26 cellular contexts compared by ENCODE assay signal in the genomic region with DNA sequence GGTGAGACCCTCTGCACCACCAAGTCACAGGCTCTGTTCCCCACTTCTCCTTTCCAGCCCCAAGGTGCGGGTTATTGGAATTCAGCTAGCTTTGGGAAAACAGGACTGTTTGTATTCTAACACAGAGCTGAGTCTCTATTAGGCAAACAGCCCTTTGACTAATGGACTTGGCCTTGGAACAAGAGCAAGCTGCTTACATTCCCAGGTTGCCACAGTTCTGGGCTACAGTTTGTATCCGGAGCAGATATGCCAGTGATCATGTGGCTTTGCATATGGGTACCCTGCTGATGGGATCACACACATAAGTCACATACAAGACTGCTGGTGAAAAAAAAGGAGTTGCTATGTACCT.
DNase-seq lines count a peak whose midpoint lies in the region; ATAC-seq and TF ChIP-seq lines count a peak whose summit lies in the region.
"Had no signal": no experiment of that assay in that cellular context is flagged by ENCODE, and none has a peak within 500 bp of the region (broad histone marks: within the 10 kb centered on the region; RNA-seq: fewer than 3 reads in every experiment).

No MANE protein-coding gene starts in this region.

- POLR2A ChIA-PET in IMR-90 (lab: Charles Lee; ENCODE audit: unreplicated experiment): no interaction called here

- H2BK120ac ChIP-seq in IMR-90 (ENCODE audit: low read depth, low read length): no peak overlapping the region

- no peak for TF ChIP-seq POLR2A in IMR-90 (IDR thresholded peaks at IDR 0.05; ENCODE audit: low read depth, low read length)

- no peak for TF ChIP-seq RAD21 in IMR-90 (IDR thresholded peaks at IDR 0.05; ENCODE audit: low read length)

- ATAC-seq in IMR-90 (ENCODE audit: low read depth): peak; percentile 84
- ATAC-seq: activated T-helper 17 cell treated with anti-CD3 and anti-CD28 coated beads, Interleukin-2, amount 50 U/mL, for 72 hours; esophagus mucosa; SK-N-SH treated with all-trans-retinoic acid at 6 μM for 48 hours had no signal

- no peaks in the 10 kb centered on the region for H3K79me1 ChIP-seq in IMR-90 (ENCODE audit: low read depth in 1 of 2, low read length in 2 of 2)

- H2AFZ ChIP-seq in IMR-90 (replicated peaks; ENCODE audit: low read length, poor library complexity): no peak overlapping the region
- H2AFZ ChIP-seq: hepatocyte had no signal

- intact Hi-C loops in IMR-90 (cut with micrococcal nuclease): no loop called here

- peak; percentile 19 for DNase-seq in IMR-90
- DNase-seq in amniotic epithelial cell (ENCODE audit: low read depth): peak; percentile 68
- peak; percentile 3 for DNase-seq in iris pigment epithelial cell (ENCODE audit: low read depth)
- DNase-seq in HCEC 1CT: no peak
- no peak for DNase-seq in T-helper 1 cell
- DNase-seq in foreskin fibroblast: no peak
- DNase-seq: activated CD4-positive, alpha-beta T cell treated with anti-CD3 and anti-CD28 coated beads, Interleukin-2, amount 50 U/mL, for 48 hours; activated CD4-positive, CD25-positive, alpha-beta regulatory T cell; activated CD8-positive, alpha-beta memory T cell treated with anti-CD3 and anti-CD28 coated beads, Interleukin-2, amount 50 U/mL, for 4 hours; aorta; CD4-positive, alpha-beta memory T cell; DMS 273 treated with DMSO at 0.1 percent for 48 hours; effector memory CD4-positive, alpha-beta T cell; foreskin melanocyte; GDM1; Karpas-422; NCI-H1048; NCI-H187; sigmoid colon; stimulated activated CD4-positive, alpha-beta T cell treated with anti-CD3 and anti-CD28 coated beads, Interleukin-15, amount 100 ng/mL, for 24 hours; thyroid gland had no signal

- BruUV-seq in IMR-90 (replicated peaks; lab: Mats Ljungman, UMichigan): no TSS peak

- no peaks in the 10 kb centered on the region for H3K36me3 ChIP-seq in IMR-90 (ENCODE audit: control insufficient read depth, insufficient read depth, low read length)
- H3K36me3 ChIP-seq: sigmoid colon, thyroid gland had no signal

- H4K5ac ChIP-seq in IMR-90 (ENCODE audit: low read depth, low read length): no peak overlapping the region

- H2BK5ac ChIP-seq in IMR-90 (ENCODE audit: low read depth, low read length, poor library complexity, severe bottlenecking): no peak overlapping the region

- no peak overlapping the region for H2BK20ac ChIP-seq in IMR-90 (ENCODE audit: low read depth, low read length)

- no peak overlapping the region for H4K8ac ChIP-seq in IMR-90 (ENCODE audit: low read depth in 2 of 2, low read length in 2 of 2)

- H3K4me3 ChIP-seq in IMR-90 (ENCODE audit: insufficient read depth, low read depth, low read length): no peak overlapping the region
- no peak overlapping the region for H3K4me3 ChIP-seq in foreskin fibroblast (ENCODE audit: low read depth in 1 of 2, low read length in 2 of 2)
- H3K4me3 ChIP-seq: hepatocyte, sigmoid colon, thyroid gland had no signal

- no peaks in the 10 kb centered on the region for H4K20me1 ChIP-seq in IMR-90 (ENCODE audit: insufficient read depth, low read length)

- no peaks in the 10 kb centered on the region for H3K27me3 ChIP-seq in IMR-90 (ENCODE audit: control insufficient read depth, insufficient read depth, low read length)
- H3K27me3 ChIP-seq: sigmoid colon, thyroid gland had no signal

- no peak overlapping the region for H3K4me2 ChIP-seq in IMR-90 (ENCODE audit: low read depth, low read length)
- H3K4me2 ChIP-seq: hepatocyte had no signal

- in situ Hi-C loops in IMR-90 (cut with MboI; ENCODE audit: low sequenced_read_pairs): no loop called here

- CTCF ChIA-PET in IMR-90 (lab: Yijun Ruan, JAX): no interaction called here

- dilution Hi-C loops in IMR-90 (cut with HindIII; ENCODE audit: low sequenced_read_pairs, unreplicated experiment): no loop called here

- no peak overlapping the region for H3K9ac ChIP-seq in IMR-90 (ENCODE audit: low read depth, low read length)

- H3K27ac ChIP-seq in IMR-90 (ENCODE audit: insufficient read depth, low read length): no peak overlapping the region
- peak overlapping the region; percentile 44 for H3K27ac ChIP-seq in temporal lobe (ENCODE audit: low read depth, low read length)
- H3K27ac ChIP-seq: hepatocyte, sigmoid colon, thyroid gland had no signal

- H4K91ac ChIP-seq in IMR-90 (ENCODE audit: insufficient read depth, low read depth, low read length): no peak overlapping the region

- H3K9me1 ChIP-seq in IMR-90 (ENCODE audit: insufficient read depth, low read length): no peaks in the 10 kb centered on the region

- H2AK5ac ChIP-seq in IMR-90 (ENCODE audit: low read depth, low read length): no peak overlapping the region

- no peak overlapping the region for H2BK15ac ChIP-seq in IMR-90 (ENCODE audit: low read depth, low read length)

- H3K56ac ChIP-seq in IMR-90 (ENCODE audit: extremely low read depth, insufficient read depth, low read length): no peak overlapping the region

- H3K4me1 ChIP-seq in IMR-90 (ENCODE audit: control insufficient read depth, insufficient read depth, low read length): 0 out of 2 replicates have a peak, but pooled peaks cover 2% of the 10 kb centered on the region
- H3K4me1 ChIP-seq: sigmoid colon, thyroid gland had no signal

- H3K23ac ChIP-seq in IMR-90 (ENCODE audit: low read depth, low read length): no peak overlapping the region

- H2AK9ac ChIP-seq in IMR-90 (replicated peaks; ENCODE audit: low read depth, low read length, poor library complexity): peak overlapping the region; percentile 31

- no peak overlapping the region for H3K18ac ChIP-seq in IMR-90 (ENCODE audit: low read depth, low read length)

- WGBS in IMR-90 (ENCODE audit: extremely low coverage in 2 of 2, insufficient read length in 1 of 2), 2 experiments: no CpG with 5 or more reads among the region's 2 CpGs

- TF ChIP-seq CTCF in IMR-90 (conservative IDR thresholded peaks at IDR 0.05; ENCODE audit: low read depth, low read length) (no peak), foreskin fibroblast (IDR thresholded peaks at IDR 0.05; ENCODE audit: low read depth, low read length) (no peak)

- H3K4ac ChIP-seq in IMR-90 (ENCODE audit: low read depth, low read length): no peak overlapping the region

- H3K14ac ChIP-seq in IMR-90 (replicated peaks; ENCODE audit: low read depth, low read length): no peak overlapping the region

- H3K9me3 ChIP-seq in IMR-90 (ENCODE audit: control insufficient read depth, insufficient read depth, low read length): no peaks in the 10 kb centered on the region; the same call in 1 of the 2 replicates
- H3K9me3 ChIP-seq: thyroid gland had no signal

TF ChIP-seq in IMR-90, 13 proteins besides CTCF, POLR2A, EP300 and RAD21:
- TF ChIP-seq RFX5 (IDR thresholded peaks at IDR 0.05; ENCODE audit: low read depth, low read length) (no peak), ELK1 (IDR thresholded peaks at IDR 0.05; ENCODE audit: borderline replicate concordance, low read depth, low read length) (no peak), CEBPB (IDR thresholded peaks at IDR 0.05; ENCODE audit: low read depth, low read length) (no peak), MAFK (IDR thresholded peaks at IDR 0.05; ENCODE audit: low read depth, low read length) (no peak), RCOR1 (IDR thresholded peaks at IDR 0.05; ENCODE audit: insufficient replicate concordance, low read length) (no peak), BHLHE40 (IDR thresholded peaks at IDR 0.05; ENCODE audit: low read depth, low read length) (no peak), MXI1 (IDR thresholded peaks at IDR 0.05; ENCODE audit: borderline replicate concordance, low read depth, low read length) (no peak), SMC3 (IDR thresholded peaks at IDR 0.05; ENCODE audit: low read depth, low read length) (no peak)

Comparison
In these comparisons a context has a peak if more than half of its experiments do, and no peak if none do; other contexts are left out.
1. DNase-seq: peak in IMR-90 (single experiment), amniotic epithelial cell (single experiment) and iris pigment epithelial cell (single experiment); none in HCEC 1CT (single experiment), T-helper 1 cell (0 of 5) and foreskin fibroblast (0 of 2).